In genomic region chr2:40440835-40441234, GRCh38 we compare ENCODE assay signal across 1 cellular context.
A peak's percentile ranks its signal among the peaks of the same experiment; 100 is the strongest.
TF ChIP-seq lines count a peak whose summit lies in the region.

No MANE protein-coding gene starts in this region.

TF ChIP-seq in liver, 16 proteins besides CTCF, POLR2A, EP300 and RAD21:
- TF ChIP-seq RXRA (IDR thresholded peaks at IDR 0.05) (no peak), YY1 (IDR thresholded peaks at IDR 0.05) (peak; percentile 55)
TF ChIP-seq in liver: peak in this region for 1.
